Comparison of ENCODE assay signal across 36 cellular contexts in the genomic region with DNA sequence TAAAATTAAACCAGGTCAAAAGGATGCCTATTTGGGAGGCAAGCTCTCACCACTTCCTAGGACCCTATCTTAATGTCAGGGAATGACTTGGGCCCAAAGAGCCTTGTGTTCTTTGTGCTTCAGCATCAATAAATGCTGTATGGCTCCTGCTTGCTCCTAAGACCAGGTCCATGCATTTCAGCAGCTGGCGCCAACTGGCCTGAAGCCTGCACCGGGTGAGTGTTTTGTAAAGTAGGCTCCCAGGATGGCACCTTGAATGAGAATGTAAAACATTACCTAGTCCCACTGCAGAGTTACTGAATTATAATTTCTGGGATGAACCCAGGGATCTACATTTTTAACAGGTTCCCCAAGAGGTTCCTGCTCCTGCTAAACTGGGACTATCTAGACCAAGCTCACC. TPM values are rescaled to one million over a fixed set of nuclear protein-coding genes. Genes with fewer than 3 reads are reported as not detected.
"Had no signal": no experiment of that assay in that cellular context is flagged by ENCODE, and none has a peak within 500 bp of the region (broad histone marks: within the 10 kb centered on the region; RNA-seq: fewer than 3 reads in every experiment).

No MANE protein-coding gene starts in this region.

- H3K4me3 ChIP-seq: adrenal gland, ascending aorta, body of pancreas, breast epithelium, cardiac muscle cell had no signal

- H3K36me3 ChIP-seq: adrenal gland, ascending aorta, brain microvascular endothelial cell, breast epithelium, cardiac muscle cell had no signal

- DNase-seq: activated effector memory CD4-positive, alpha-beta T cell treated with anti-CD3 and anti-CD28 coated beads, Interleukin-2, amount 50 U/mL, for 16 hours; activated effector memory CD4-positive, alpha-beta T cell treated with Interleukin-2 at 50 U/mL for 16 hours; activated gamma-delta T cell; activated gamma-delta T cell treated with Interleukin-2 at 50 U/mL for 16 hours; activated naive CD4-positive, alpha-beta T cell; activated naive CD4-positive, alpha-beta T cell treated with anti-CD3 and anti-CD28 coated beads for 36 hours; activated naive CD4-positive, alpha-beta T cell treated with anti-CD3 and anti-CD28 coated beads, Interleukin-2, amount 10 ng/mL, durations not matched to agents 7 days and 5 days; activated naive CD4-positive, alpha-beta T cell treated with anti-CD3 and anti-CD28 coated beads, Interleukin-2, amount 50 U/mL, for 16 hours; activated naive CD4-positive, alpha-beta T cell treated with Interleukin-2 at 50 U/mL for 16 hours; activated naive CD8-positive, alpha-beta T cell treated with anti-CD3 and anti-CD28 coated beads for 36 hours; activated naive CD8-positive, alpha-beta T cell treated with anti-CD3 and anti-CD28 coated beads, Interleukin-2, amount 10 ng/mL, durations not matched to agents 7 days and 5 days; activated naive CD8-positive, alpha-beta T cell treated with anti-CD3 and anti-CD28 coated beads, Interleukin-2, amount 50 U/mL, for 24 hours; activated T-cell treated with anti-CD3 and anti-CD28 coated beads, Interleukin-2, amount 50 U/mL, for 1 hour; activated T-cell treated with anti-CD3 and anti-CD28 coated beads, Interleukin-2, amount 50 U/mL, for 24 hours; activated T-cell treated with anti-CD3 and anti-CD28 coated beads, Interleukin-2, amount 50 U/mL, for 4 hours; activated T-cell treated with anti-CD3 and anti-CD28 coated beads, Interleukin-2, amount 50 U/mL, for 48 hours; activated T-cell treated with anti-CD3 and anti-CD28 coated beads, Interleukin-2, amount 50 U/mL, for 72 hours; adrenal gland; amniotic stem cell; amygdala; anterior cingulate cortex; aorta; body of pancreas; brain microvascular endothelial cell; caudate nucleus; central memory CD4-positive, alpha-beta T cell; cerebellar nuclear complex had no signal

- H3K27me3 ChIP-seq: adrenal gland, ascending aorta, body of pancreas, brain microvascular endothelial cell, breast epithelium had no signal

- FAIRE-seq: astrocyte had no signal

- H3K4me1 ChIP-seq: adrenal gland, ascending aorta, body of pancreas, breast epithelium had no signal

- H3K27ac ChIP-seq: adrenal gland, ascending aorta, body of pancreas, brain microvascular endothelial cell, breast epithelium, cardiac muscle cell had no signal

- H3K9me3 ChIP-seq: adrenal gland, ascending aorta, body of pancreas, breast epithelium had no signal

- ATAC-seq: activated naive CD4-positive, alpha-beta T cell treated with anti-CD3 and anti-CD28 coated beads, Interleukin-2, amount 50 U/mL, for 72 hours; activated naive CD8-positive, alpha-beta T cell treated with anti-CD3 and anti-CD28 coated beads, Interleukin-2, amount 50 U/mL, for 24 hours; activated T-cell treated with anti-CD3 and anti-CD28 coated beads, Interleukin-2, amount 50 U/mL, for 4 hours; activated T-cell treated with anti-CD3 and anti-CD28 coated beads, Interleukin-2, amount 50 U/mL, for 72 hours; activated T-helper 17 cell treated with anti-CD3 and anti-CD28 coated beads, Interleukin-2, amount 50 U/mL, for 72 hours; body of pancreas had no signal

RNA-seq across cellular contexts. Expression of a gene that starts 16.1 kb away (rescaled TPM):
- total RNA-seq: activated naive CD4-positive, alpha-beta T cell treated with anti-CD3 and anti-CD28 coated beads for 36 hours; activated naive CD4-positive, alpha-beta T cell treated with anti-CD3 and anti-CD28 coated beads, Interleukin-2, amount 50 U/mL, for 72 hours; activated naive CD8-positive, alpha-beta T cell treated with anti-CD3 and anti-CD28 coated beads for 36 hours; activated naive CD8-positive, alpha-beta T cell treated with anti-CD3 and anti-CD28 coated beads, Interleukin-2, amount 10 ng/mL, durations not matched to agents 7 days and 5 days; activated T-helper 1 cell treated with anti-CD3 and anti-CD28 coated beads, Interleukin-12 subunit alpha, Interleukin-12 subunit beta, Interleukin-2, Interleukin-4 antibody, amounts not matched to agents 30 ng/mL and 10 ng/mL and 1 ng/mL, durations not matched to agents 14 hours and 24 hours and 36 hours; activated T-helper 2 cell treated with anti-CD3 and anti-CD28 coated beads, Interferon-gamma antibody, Interleukin-2, Interleukin-4, amounts not matched to agents 10 μg/mL and 5 μg/mL and 100 μg/mL, durations not matched to agents 14 hours and 24 hours and 36 hours; ascending aorta; cardiac septum had no signal
